Comparison of ENCODE assay signal across 14 cellular contexts in genomic region chr2:40823465-40823864, GRCh38.
DNase-seq lines count a peak whose midpoint lies in the region; ATAC-seq, FAIRE-seq and TF ChIP-seq lines count a peak whose summit lies in the region.
"Had no signal": no experiment of that assay in that cellular context is flagged by ENCODE, and none has a peak within 500 bp of the region (broad histone marks: within the 10 kb centered on the region; RNA-seq: fewer than 3 reads in every experiment).

No MANE protein-coding gene starts in this region.

- peaks cover 7% of the 10 kb centered on the region for H3K4me1 ChIP-seq in CD4-positive, CD25-positive, alpha-beta regulatory T cell (ENCODE audit: control insufficient read depth, insufficient read depth, low read length, poor library complexity, severe bottlenecking)
- H3K4me1 ChIP-seq in Loucy (ENCODE audit: insufficient read depth, low read length, poor library complexity, severe bottlenecking) (peaks cover 49% of the 10 kb centered on the region), GM12878 (ENCODE audit: control insufficient read depth, insufficient read depth, low read length) (no peaks in the 10 kb centered on the region), prostate gland (replicated peaks) (no peaks in the 10 kb centered on the region)
- H3K4me1 ChIP-seq: A549, BE2C had no signal

- H3K4me2 ChIP-seq in Loucy (ENCODE audit: low read depth, low read length, poor library complexity, severe bottlenecking), result peak overlapping the region; percentile 62
- H3K4me2 ChIP-seq in GM12878 (ENCODE audit: control insufficient read depth, insufficient read depth), result no peak overlapping the region
- H3K4me2 ChIP-seq: A549 had no signal

- H4K20me1 ChIP-seq in Loucy (ENCODE audit: insufficient read depth, low read length, poor library complexity, severe bottlenecking) (no peaks in the 10 kb centered on the region), GM12878 (ENCODE audit: control insufficient read depth, insufficient read depth) (no peaks in the 10 kb centered on the region)

- H3K9me3 ChIP-seq in CD4-positive, CD25-positive, alpha-beta regulatory T cell (ENCODE audit: control insufficient read depth in 2 of 2, low read length in 2 of 2), result no peaks in the 10 kb centered on the region
- no peaks in the 10 kb centered on the region for H3K9me3 ChIP-seq in CD4-positive, alpha-beta T cell (ENCODE audit: control insufficient read depth, low read length)
- H3K9me3 ChIP-seq in Loucy (ENCODE audit: insufficient read depth, low read depth, low read length), result peaks cover 14% of the 10 kb centered on the region; the same call in 1 of the 2 replicates
- H3K9me3 ChIP-seq in GM12878 (replicated peaks; ENCODE audit: control insufficient read depth, insufficient read depth, low read length), result no peaks in the 10 kb centered on the region
- H3K9me3 ChIP-seq in prostate gland, result no peaks in the 10 kb centered on the region
- H3K9me3 ChIP-seq: A549, BE2C had no signal

- peak in 2 of 3 donors; percentile 21 to 61 for DNase-seq in CD4-positive, CD25-positive, alpha-beta regulatory T cell
- no peak for DNase-seq in CD4-positive, alpha-beta T cell
- DNase-seq in GM12878 (ENCODE audit: low read depth, low spot score), result no peak
- no peak for DNase-seq in prostate gland (ENCODE audit: low spot score)
- no peak for DNase-seq in activated CD8-positive, alpha-beta memory T cell treated with anti-CD3 and anti-CD28 coated beads, Interleukin-2, amount 50 U/mL, for 48 hours
- DNase-seq: BE2C, GOT3, H9, IMR-90 had no signal

- no peaks in the 10 kb centered on the region for H3K27me3 ChIP-seq in CD4-positive, CD25-positive, alpha-beta regulatory T cell (ENCODE audit: control insufficient read depth, insufficient read depth, low read length)
- H3K27me3 ChIP-seq in CD4-positive, alpha-beta T cell (ENCODE audit: control insufficient read depth, insufficient read depth, low read length), result no peaks in the 10 kb centered on the region
- H3K27me3 ChIP-seq in Loucy (ENCODE audit: insufficient read depth, low read length, poor library complexity, severe bottlenecking) (no peaks in the 10 kb centered on the region), GM12878 (replicated peaks in 1 of 2; ENCODE audit: control insufficient read depth in 2 of 2, insufficient read depth in 2 of 2, low read length in 1 of 2) (no peaks in the 10 kb centered on the region), prostate gland (replicated peaks; ENCODE audit: insufficient read depth) (no peaks in the 10 kb centered on the region)
- H3K27me3 ChIP-seq: BE2C had no signal

- H3K9ac ChIP-seq in Loucy (ENCODE audit: low read depth, low read length, poor library complexity, severe bottlenecking), result no peak overlapping the region
- no peak overlapping the region for H3K9ac ChIP-seq in GM12878 (ENCODE audit: control insufficient read depth, insufficient read depth, low read length)

- peak overlapping the region; percentile 59 for H3K27ac ChIP-seq in CD4-positive, CD25-positive, alpha-beta regulatory T cell (ENCODE audit: insufficient read depth, low read length, poor library complexity, severe bottlenecking)
- H3K27ac ChIP-seq in CD4-positive, alpha-beta T cell (ENCODE audit: low read depth, low read length), result no peak overlapping the region
- H3K27ac ChIP-seq in GM12878 (ENCODE audit: control insufficient read depth, insufficient read depth), result no peak overlapping the region
- no peak overlapping the region for H3K27ac ChIP-seq in prostate gland
- H3K27ac ChIP-seq: A549, C4-2B had no signal

- POLR2A ChIA-PET in CD4-positive, alpha-beta T cell (lab: Charles Lee), result no interaction called here
- POLR2A ChIA-PET in GM12878 (lab: Charles Lee), result no interaction called here

- H3K79me2 ChIP-seq in Loucy (ENCODE audit: insufficient read depth, low read length), result no peaks in the 10 kb centered on the region
- no peaks in the 10 kb centered on the region for H3K79me2 ChIP-seq in GM12878 (ENCODE audit: control insufficient read depth, insufficient read depth, low read length)

- no peak for TF ChIP-seq POLR2A in GM12878 (IDR thresholded peaks at IDR 0.05; ENCODE audit: low read depth, low read length)
- TF ChIP-seq POLR2A in prostate gland (IDR thresholded peaks at IDR 0.05), result no peak

- in situ Hi-C loops in GM12878 (cut with MboI), result no loop called here

- peaks cover 0 to 5% (median 3%) of the 10 kb centered on the region in 7 donors for H3K9me3 Mint-ChIP-seq in CD4-positive, CD25-positive, alpha-beta regulatory T cell
- H3K9me3 Mint-ChIP-seq in CD4-positive, alpha-beta T cell, result peaks cover 2% of the 10 kb centered on the region
- H3K9me3 Mint-ChIP-seq: H9 had no signal

- no peak for TF ChIP-seq EP300 in GM12878 (IDR thresholded peaks at IDR 0.05; ENCODE audit: borderline replicate concordance in 1 of 2, control insufficient read depth in 1 of 2, low read depth in 2 of 2, low read length in 2 of 2)

- peak; percentile 57 to 60 for ATAC-seq in CD4-positive, CD25-positive, alpha-beta regulatory T cell (ENCODE audit: low read depth in 2 of 2)
- ATAC-seq in CD4-positive, alpha-beta T cell (ENCODE audit: poor library complexity), result peak; percentile 29
- ATAC-seq in GM12878, result no peak
- ATAC-seq in HG02884 (IDR thresholded peaks at IDR 0.05; ENCODE audit: unreplicated experiment), result no peak
- ATAC-seq: A549 had no signal

- SMC1A ChIA-PET in GM12878 (lab: Charles Lee; ENCODE audit: uncharacterized antibody, unreplicated experiment), result interaction anchor here (1.4 kb wide), 1 partner anchor 8 kb away, joined by 4 read pairs; no protein-coding TSS in a partner anchor

- intact Hi-C loops in CD4-positive, alpha-beta T cell (cut with DNase I, micrococcal nuclease), result no loop called here
- intact Hi-C loops in GM12878 (cut with micrococcal nuclease; ENCODE audit: unreplicated experiment), result no loop called here
- intact Hi-C loops in prostate gland (cut with DNase I), result no loop called here

- H3F3A ChIP-seq in Loucy (ENCODE audit: low read depth), result no peaks in the 10 kb centered on the region

- TF ChIP-seq CTCF in CD4-positive, alpha-beta T cell (IDR thresholded peaks at IDR 0.05), result no peak
- TF ChIP-seq CTCF in Loucy (conservative IDR thresholded peaks at IDR 0.05; ENCODE audit: low read length) (no peak), GM12878 (IDR thresholded peaks at IDR 0.05 in 2 of 3, conservative IDR thresholded peaks at IDR 0.05 in 1 of 3; ENCODE audit: control insufficient read depth in 2 of 3, extremely low read depth in 1 of 3, insufficient read depth in 1 of 3, low read depth in 3 of 3, low read length in 3 of 3) (no peak), prostate gland (IDR thresholded peaks at IDR 0.05) (no peak)

- H3K4me3 Mint-ChIP-seq in CD4-positive, CD25-positive, alpha-beta regulatory T cell, result peak overlapping the region; percentile 5 to 62 (median 46)
- no peak overlapping the region for H3K4me3 Mint-ChIP-seq in CD4-positive, alpha-beta T cell
- H3K4me3 Mint-ChIP-seq: H9 had no signal

- peak; percentile 18 for FAIRE-seq in GM12878 (lab: Jason Lieb, UNC)
- FAIRE-seq: A549, GM12891 had no signal

- no peaks in the 10 kb centered on the region for H3K9me2 ChIP-seq in Loucy (replicated peaks; ENCODE audit: low read depth, low read length)

- no peak overlapping the region for H2AFZ ChIP-seq in Loucy (ENCODE audit: low read length)
- H2AFZ ChIP-seq in GM12878 (ENCODE audit: control insufficient read depth, low read depth, low read length), result no peak overlapping the region

- peak overlapping the region; percentile 55 for H3K4me3 ChIP-seq in CD4-positive, CD25-positive, alpha-beta regulatory T cell (ENCODE audit: low read depth, low read length)
- H3K4me3 ChIP-seq in Loucy (ENCODE audit: low read length, poor library complexity, severe bottlenecking), result peak overlapping the region; percentile 42
- no peak overlapping the region for H3K4me3 ChIP-seq in GM12878
- H3K4me3 ChIP-seq in prostate gland, result no peak overlapping the region
- H3K4me3 ChIP-seq: A549 had no signal

- no peaks in the 10 kb centered on the region for H3K36me3 Mint-ChIP-seq in CD4-positive, CD25-positive, alpha-beta regulatory T cell
- no peaks in the 10 kb centered on the region for H3K36me3 Mint-ChIP-seq in CD4-positive, alpha-beta T cell (ENCODE audit: low read depth)

- CTCF ChIA-PET in CD4-positive, alpha-beta T cell (lab: Charles Lee), result no interaction called here
- CTCF ChIA-PET in GM12878 (lab: Yijun Ruan, JAX), result no interaction called here

- BruUV-seq in GM12878 (replicated peaks; lab: Mats Ljungman, UMichigan), result no TSS peak

- H3K27me3 Mint-ChIP-seq in CD4-positive, CD25-positive, alpha-beta regulatory T cell, result no peaks in the 10 kb centered on the region
- H3K27me3 Mint-ChIP-seq in CD4-positive, alpha-beta T cell, result no peaks in the 10 kb centered on the region

- RAD21 ChIA-PET in GM12878 (lab: Charles Lee; ENCODE audit: unreplicated experiment), result no interaction called here

- 34% methylated on average over 3 of the region's 3 CpGs for WGBS in GM12878 (ENCODE audit: insufficient coverage, insufficient replicate concordance, low lambda C conversion rate, missing lambda C conversion rate)
- WGBS in prostate gland, result 53% methylated on average over 3 of the region's 3 CpGs

- H3K36me3 ChIP-seq in CD4-positive, CD25-positive, alpha-beta regulatory T cell (ENCODE audit: control insufficient read depth, insufficient read depth, low read length), result no peaks in the 10 kb centered on the region
- H3K36me3 ChIP-seq in Loucy (ENCODE audit: insufficient read depth, low read length), result no peaks in the 10 kb centered on the region
- H3K36me3 ChIP-seq in GM12878 (ENCODE audit: control insufficient read depth in 2 of 2, insufficient read depth in 2 of 2, low read length in 1 of 2), result no peaks in the 10 kb centered on the region
- H3K36me3 ChIP-seq in prostate gland, result no peaks in the 10 kb centered on the region
- H3K36me3 ChIP-seq: BE2C had no signal

- peaks cover 5 to 49% (median 9%) of the 10 kb centered on the region in 4 donors for H3K4me1 Mint-ChIP-seq in CD4-positive, CD25-positive, alpha-beta regulatory T cell
- H3K4me1 Mint-ChIP-seq in CD4-positive, alpha-beta T cell (ENCODE audit: low read depth), result peaks cover 25% of the 10 kb centered on the region
- H3K4me1 Mint-ChIP-seq: H9 had no signal

- peak overlapping the region in 2 of 3 donors; percentile 29 to 86 for H3K27ac Mint-ChIP-seq in CD4-positive, CD25-positive, alpha-beta regulatory T cell
- H3K27ac Mint-ChIP-seq in CD4-positive, alpha-beta T cell, result peak overlapping the region; percentile 16
- H3K27ac Mint-ChIP-seq: H9 had no signal

- TF ChIP-seq RAD21 in GM12878 (IDR thresholded peaks at IDR 0.05; ENCODE audit: insufficient read depth, low read depth, low read length), result no peak

TF ChIP-seq in GM12878, 131 proteins besides CTCF, POLR2A, EP300 and RAD21 (continues in another document):
- TF ChIP-seq ZNF217 (IDR thresholded peaks at IDR 0.05) (no peak), ZZZ3 (IDR thresholded peaks at IDR 0.05; ENCODE audit: control insufficient read depth, insufficient read length, low read depth) (no peak), SRF (IDR thresholded peaks at IDR 0.05; ENCODE audit: low read depth in 2 of 2, low read length in 2 of 2) (no peak), BCL11A (IDR thresholded peaks at IDR 0.05; ENCODE audit: low read depth, low read length) (no peak), TCF7 (IDR thresholded peaks at IDR 0.05; ENCODE audit: borderline replicate concordance) (no peak)
- TF ChIP-seq, protein P1, sequence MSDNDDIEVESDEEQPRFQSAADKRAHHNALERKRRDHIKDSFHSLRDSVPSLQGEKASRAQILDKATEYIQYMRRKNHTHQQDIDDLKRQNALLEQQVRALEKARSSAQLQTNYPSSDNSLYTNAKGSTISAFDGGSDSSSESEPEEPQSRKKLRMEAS (IDR thresholded peaks at IDR 0.05; ENCODE audit: low read depth, low read length), result no peak

Comparison
In these comparisons a context has a peak if more than half of its experiments do, and no peak if none do; other contexts are left out.
1. ATAC-seq: peak in CD4-positive, CD25-positive, alpha-beta regulatory T cell (2 of 2) and CD4-positive, alpha-beta T cell (single experiment); none in GM12878 (single experiment) and HG02884 (single experiment).
2. DNase-seq: peak in CD4-positive, CD25-positive, alpha-beta regulatory T cell (2 of 3); none in CD4-positive, alpha-beta T cell (0 of 10), GM12878 (single experiment), prostate gland (single experiment) and activated CD8-positive, alpha-beta memory T cell treated with anti-CD3 and anti-CD28 coated beads, Interleukin-2, amount 50 U/mL, for 48 hours (single experiment).
3. H3K4me3 ChIP-seq: peak in CD4-positive, CD25-positive, alpha-beta regulatory T cell (single experiment) and Loucy (single experiment); none in GM12878 (single experiment) and prostate gland (0 of 2).